1 cellular context compared by ENCODE assay signal in genomic region chr1:93816970-93817738, GRCh38.
TF ChIP-seq lines count a peak whose summit lies in the region.

No MANE protein-coding gene starts in this region.

TF ChIP-seq in GM23338, 12 proteins besides CTCF, POLR2A, EP300 and RAD21 (continued from another document):
- no peak for TF ChIP-seq REST (IDR thresholded peaks at IDR 0.05; ENCODE audit: unreplicated experiment)
- no peak for TF ChIP-seq CREB1 (CRISPR knock-in tag; IDR thresholded peaks at IDR 0.05; ENCODE audit: low read depth)
- TF ChIP-seq, protein P1, sequence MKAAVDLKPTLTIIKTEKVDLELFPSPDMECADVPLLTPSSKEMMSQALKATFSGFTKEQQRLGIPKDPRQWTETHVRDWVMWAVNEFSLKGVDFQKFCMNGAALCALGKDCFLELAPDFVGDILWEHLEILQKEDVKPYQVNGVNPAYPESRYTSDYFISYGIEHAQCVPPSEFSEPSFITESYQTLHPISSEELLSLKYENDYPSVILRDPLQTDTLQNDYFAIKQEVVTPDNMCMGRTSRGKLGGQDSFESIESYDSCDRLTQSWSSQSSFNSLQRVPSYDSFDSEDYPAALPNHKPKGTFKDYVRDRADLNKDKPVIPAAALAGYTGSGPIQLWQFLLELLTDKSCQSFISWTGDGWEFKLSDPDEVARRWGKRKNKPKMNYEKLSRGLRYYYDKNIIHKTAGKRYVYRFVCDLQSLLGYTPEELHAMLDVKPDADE (IDR thresholded peaks at IDR 0.05), result no peak
- TF ChIP-seq POLR2AphosphoS5 (IDR thresholded peaks at IDR 0.05; ENCODE audit: low read depth), result no peak
